8 cellular contexts compared by ENCODE assay signal in genomic region chr7:16753932-16754571, GRCh38. TPM values are rescaled to one million over a fixed set of nuclear protein-coding genes. Genes with fewer than 3 reads are reported as not detected.
DNase-seq lines count a peak whose midpoint lies in the region; ATAC-seq and TF ChIP-seq lines count a peak whose summit lies in the region.

No MANE protein-coding gene starts in this region.

- H3K36me3 ChIP-seq in CD8-positive, alpha-beta T cell (ENCODE audit: insufficient read depth, low read length): no peaks in the 10 kb centered on the region
- no peaks in the 10 kb centered on the region for H3K36me3 ChIP-seq in MM.1S (replicated peaks; ENCODE audit: insufficient read depth, low read length)

- no peaks in the 10 kb centered on the region for H3K36me3 Mint-ChIP-seq in CD8-positive, alpha-beta T cell
- no peaks in the 10 kb centered on the region for H3K36me3 Mint-ChIP-seq in nephron progenitor cell (ENCODE audit: low read depth)

- H2AFZ ChIP-seq in MM.1S (ENCODE audit: low read length): peak overlapping the region; percentile 83

- H3F3A ChIP-seq in MM.1S (ENCODE audit: insufficient read depth, low read length): no peaks in the 10 kb centered on the region

- H3K4me1 Mint-ChIP-seq in CD8-positive, alpha-beta T cell (ENCODE audit: low read depth): peaks cover 15% of the 10 kb centered on the region
- H3K4me1 Mint-ChIP-seq in nephron progenitor cell: peaks cover 21% of the 10 kb centered on the region

- peaks cover 8% of the 10 kb centered on the region for H3K4me1 ChIP-seq in CD8-positive, alpha-beta T cell (ENCODE audit: insufficient read depth, low read length)
- no peaks in the 10 kb centered on the region for H3K4me1 ChIP-seq in MM.1S (ENCODE audit: low read length)

- CTCF ChIA-PET in CD8-positive, alpha-beta T cell (lab: Charles Lee): no interaction called here

- H3K9me3 Mint-ChIP-seq in CD8-positive, alpha-beta T cell: no peaks in the 10 kb centered on the region
- H3K9me3 Mint-ChIP-seq in nephron progenitor cell: no peaks in the 10 kb centered on the region

- peak overlapping the region; percentile 58 for H3K4me3 ChIP-seq in CD8-positive, alpha-beta T cell (ENCODE audit: low read depth, low read length)
- H3K4me3 ChIP-seq in MM.1S (ENCODE audit: low read length) (peak overlapping the region; percentile 71), fibroblast of pulmonary artery (replicated peaks; ENCODE audit: low read depth, low read length) (peak overlapping the region; percentile 82)

- no peak overlapping the region for H3K27ac ChIP-seq in CD8-positive, alpha-beta T cell (ENCODE audit: low read depth, low read length)
- H3K27ac ChIP-seq in MM.1S (ENCODE audit: low read length): no peak overlapping the region

- no peaks in the 10 kb centered on the region for H3K9me2 ChIP-seq in MM.1S (replicated peaks; ENCODE audit: insufficient read depth, low read length)

- peak overlapping the region; percentile 85 for H3K4me2 ChIP-seq in MM.1S (ENCODE audit: low read depth, low read length)

- peak overlapping the region; percentile 82 for H3K4me3 Mint-ChIP-seq in CD8-positive, alpha-beta T cell
- peak overlapping the region; percentile 91 for H3K4me3 Mint-ChIP-seq in nephron progenitor cell

- no peak for TF ChIP-seq CTCF in CD8-positive, alpha-beta T cell (IDR thresholded peaks at IDR 0.05)
- TF ChIP-seq CTCF in MM.1S (IDR thresholded peaks at IDR 0.05; ENCODE audit: low read length) (no peak), fibroblast of pulmonary artery (IDR thresholded peaks at IDR 0.05; ENCODE audit: low read length, missing control alignments) (no peak), nephron progenitor cell (IDR thresholded peaks at IDR 0.05) (no peak)

- H3K27me3 Mint-ChIP-seq in CD8-positive, alpha-beta T cell (ENCODE audit: low read depth): peaks cover 27% of the 10 kb centered on the region
- peaks cover 23% of the 10 kb centered on the region for H3K27me3 Mint-ChIP-seq in nephron progenitor cell (ENCODE audit: low read depth, poor library complexity)

- POLR2A ChIA-PET in CD8-positive, alpha-beta T cell (lab: Charles Lee): no interaction called here

- DNase-seq in CD8-positive, alpha-beta T cell: no peak
- DNase-seq in MM.1S: peak; percentile 9
- peak; percentile 64 for DNase-seq in activated CD8-positive, alpha-beta memory T cell treated with anti-CD3 and anti-CD28 coated beads for 24 hours
- DNase-seq in fibroblast of pulmonary artery (ENCODE audit: low read depth): peak; percentile 39
- peak; percentile 74 for DNase-seq in nephron progenitor cell
- DNase-seq in activated effector memory CD4-positive, alpha-beta T cell treated with anti-CD3 and anti-CD28 coated beads, Interleukin-2, amount 50 U/mL, for 16 hours: no peak

- no peaks in the 10 kb centered on the region for H3K79me2 ChIP-seq in MM.1S (ENCODE audit: low read length)

- ATAC-seq in CD8-positive, alpha-beta T cell: no peak
- peak; percentile 17 for ATAC-seq in GM19463 (IDR thresholded peaks at IDR 0.05; ENCODE audit: unreplicated experiment)
- ATAC-seq in GM19324 (IDR thresholded peaks at IDR 0.05; ENCODE audit: low FRiP score, unreplicated experiment): no peak

- no peaks in the 10 kb centered on the region for H4K20me1 ChIP-seq in MM.1S (ENCODE audit: insufficient read depth, low read length)

- peak overlapping the region; percentile 37; the same call in 1 of the 2 replicates for H3K9ac ChIP-seq in MM.1S (ENCODE audit: low read length)

- H3K9me3 ChIP-seq in CD8-positive, alpha-beta T cell (ENCODE audit: low read length): no peaks in the 10 kb centered on the region
- H3K9me3 ChIP-seq in MM.1S (replicated peaks; ENCODE audit: insufficient read depth, low read length): no peaks in the 10 kb centered on the region

- peaks cover 10% of the 10 kb centered on the region for H3K27me3 ChIP-seq in CD8-positive, alpha-beta T cell (ENCODE audit: insufficient read depth, low read length)
- H3K27me3 ChIP-seq in MM.1S (replicated peaks; ENCODE audit: insufficient read depth, low read length): no peaks in the 10 kb centered on the region

- no peak overlapping the region for H3K27ac Mint-ChIP-seq in CD8-positive, alpha-beta T cell
- peak overlapping the region; percentile 57 for H3K27ac Mint-ChIP-seq in nephron progenitor cell

- intact Hi-C loops in CD8-positive, alpha-beta T cell (cut with DNase I, micrococcal nuclease): no loop called here

RNA-seq across cellular contexts. Expression of gene TSPAN13, which starts 0.5 kb away (rescaled TPM):
- total RNA-seq in CD8-positive, alpha-beta T cell: under 1 TPM; 0.49 to 0.69 TPM

RNA-seq across cellular contexts. Expression of gene AGR2, which starts 50.7 kb away (rescaled TPM):
- total RNA-seq in CD8-positive, alpha-beta T cell: not detected

Comparison
In these comparisons a context has a peak if more than half of its experiments do, and no peak if none do; other contexts are left out.
1. DNase-seq: peak in MM.1S (single experiment), activated CD8-positive, alpha-beta memory T cell treated with anti-CD3 and anti-CD28 coated beads for 24 hours (single experiment), fibroblast of pulmonary artery (single experiment) and nephron progenitor cell (single experiment); none in CD8-positive, alpha-beta T cell (0 of 7) and activated effector memory CD4-positive, alpha-beta T cell treated with anti-CD3 and anti-CD28 coated beads, Interleukin-2, amount 50 U/mL, for 16 hours (single experiment).
2. Peak in every context shown above with its lines, with median percentiles within 50 percentile points of each other: H3K4me3 ChIP-seq.